20 cellular contexts compared by ENCODE assay signal in the genomic region with DNA sequence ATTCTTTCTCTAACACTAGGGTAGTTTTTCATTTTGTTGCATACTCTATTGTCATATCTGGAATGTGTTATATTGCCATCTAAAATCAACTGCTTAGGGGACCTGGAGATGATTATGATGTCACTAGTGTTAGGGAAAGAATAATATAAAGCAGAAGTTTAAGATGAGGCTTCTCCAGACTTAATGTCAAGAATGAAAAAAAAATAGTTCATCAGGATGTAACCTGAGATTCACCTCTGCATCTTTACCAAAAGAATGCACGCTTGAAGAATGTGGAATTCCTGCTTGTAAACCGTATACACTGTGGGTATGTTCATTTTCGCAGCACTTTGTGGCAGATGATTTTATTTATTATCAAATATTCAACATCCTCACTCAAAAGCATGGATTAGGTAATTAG.
"Had no signal": no experiment of that assay in that cellular context is flagged by ENCODE, and none has a peak within 500 bp of the region (broad histone marks: within the 10 kb centered on the region; RNA-seq: fewer than 3 reads in every experiment).

No MANE protein-coding gene starts in this region.

- H3K27me3 ChIP-seq: dorsolateral prefrontal cortex, gastrocnemius medialis, heart right ventricle, left lung, neural progenitor cell, ovary, right atrium auricular region, sigmoid colon had no signal

- DNase-seq: cortex of kidney; dorsolateral prefrontal cortex; effector CD8-positive, alpha-beta T cell; gastrocnemius medialis; heart right ventricle; hypothalamus; islet precursor cell; left lung; lower lobe of right lung; midbrain; nucleus accumbens; ovary; sigmoid colon; stimulated activated CD4-positive, alpha-beta T cell treated with anti-CD3 and anti-CD28 coated beads, Interleukin-2, amount 100 ng/mL, for 24 hours; stimulated activated naive CD4-positive, alpha-beta T cell had no signal

- H3K4me3 ChIP-seq: dorsolateral prefrontal cortex, gastrocnemius medialis, heart right ventricle, left lung, lower lobe of right lung, neural progenitor cell, ovary, right atrium auricular region, sigmoid colon, skin epidermis had no signal

- ATAC-seq: esophagus mucosa; gastrocnemius medialis; heart right ventricle; left lung; lower lobe of right lung; natural killer cell treated with Interleukin-12 subunit alpha and Interleukin-12 subunit beta and Interleukin-15 and Interleukin-18, amount 100 ng/mL, for 72 hours had no signal

- H3K27ac ChIP-seq: dorsolateral prefrontal cortex, gastrocnemius medialis, left lung, lower lobe of right lung, neural progenitor cell, ovary, right atrium auricular region, sigmoid colon, skin epidermis had no signal

- H3K36me3 ChIP-seq: neural progenitor cell, ovary had no signal

- H3K9me3 ChIP-seq: gastrocnemius medialis, heart right ventricle, left lung, lower lobe of right lung, ovary, right atrium auricular region, sigmoid colon had no signal
